ENCODE assay signal across 8 cellular contexts in genomic region chr12:75978677-75979076, GRCh38. TPM values are rescaled to one million over a fixed set of nuclear protein-coding genes. Genes with fewer than 3 reads are reported as not detected.
DNase-seq lines count a peak whose midpoint lies in the region; ATAC-seq, FAIRE-seq and TF ChIP-seq lines count a peak whose summit lies in the region.

No MANE protein-coding gene starts in this region.

- peaks cover 13 to 96% (median 62%) of the 10 kb centered on the region in 10 experiments for H3K4me1 ChIP-seq in BLaER1 treated with 17β-estradiol and CSF1 and Interleukin-3, amounts not matched to agents 10 nM and 100 nM
- peaks cover 45% of the 10 kb centered on the region for H3K4me1 ChIP-seq in PC-3 (ENCODE audit: insufficient read depth, low read length)
- H3K4me1 ChIP-seq in neuron (ENCODE audit: insufficient read depth, low read length) = peaks cover 45% of the 10 kb centered on the region

- no peak for TF ChIP-seq CTCF in PC-3 (conservative IDR thresholded peaks at IDR 0.05; ENCODE audit: low read depth, low read length)

- BruUV-seq in PC-3 (replicated peaks; lab: Mats Ljungman, UMichigan) = TSS peak; percentile 93

- POLR2A ChIA-PET in PC-3 (lab: Charles Lee; ENCODE audit: unreplicated experiment) = no interaction called here

- H3K9me2 ChIP-seq in PC-3 (replicated peaks; ENCODE audit: low read length) = no peaks in the 10 kb centered on the region

- no peaks in the 10 kb centered on the region for H3K9me3 ChIP-seq in BLaER1 treated with 17β-estradiol and CSF1 and Interleukin-3, amounts not matched to agents 10 nM and 100 nM (replicated peaks in 1 of 11)
- H3K9me3 ChIP-seq in PC-3 (ENCODE audit: low read length) (no peaks in the 10 kb centered on the region), neuron (ENCODE audit: low read length) (no peaks in the 10 kb centered on the region)

- no peaks in the 10 kb centered on the region for H4K20me1 ChIP-seq in BLaER1 treated with 17β-estradiol and CSF1 and Interleukin-3, amounts not matched to agents 10 nM and 100 nM
- H4K20me1 ChIP-seq in PC-3 (ENCODE audit: low read length) = no peaks in the 10 kb centered on the region

- H3F3A ChIP-seq in PC-3 (ENCODE audit: low read length, unreplicated experiment) = peaks cover 21% of the 10 kb centered on the region

- intact Hi-C loops in PC-3 (cut with micrococcal nuclease) = loop anchor here (1.0 to 10.0 kb wide), 8 partner anchors 24 to 418 kb away; no protein-coding TSS in a partner anchor

- CTCF ChIA-PET in PC-3 (lab: Charles Lee) = interaction anchor here (0.6 kb wide), 2 partner anchors 116 to 355 kb away, joined by 3 to 4 read pairs; no protein-coding TSS in a partner anchor

- no peaks in the 10 kb centered on the region; the same call in 1 of the 2 replicates for H3K79me2 ChIP-seq in PC-3 (ENCODE audit: low read length)

- no peak overlapping the region for H3K4me3 ChIP-seq in BLaER1 treated with 17β-estradiol and CSF1 and Interleukin-3, amounts not matched to agents 10 nM and 100 nM
- H3K4me3 ChIP-seq in PC-3 (ENCODE audit: low read length) (peak overlapping the region; percentile 25; the same call in 1 of the 2 replicates), neuron (ENCODE audit: low read length) (no peak overlapping the region)

- ATAC-seq in PC-3 = no peak

- peak overlapping the region in 4 of 11 experiments; percentile 44 to 61 (median 57); a peak in 7 of 22 replicates for H3K9ac ChIP-seq in BLaER1 treated with 17β-estradiol and CSF1 and Interleukin-3, amounts not matched to agents 10 nM and 100 nM
- H3K9ac ChIP-seq in PC-3 (ENCODE audit: low read length) = peak overlapping the region; percentile 86

- H3K4me2 ChIP-seq in BLaER1 treated with 17β-estradiol and CSF1 and Interleukin-3, amounts not matched to agents 10 nM and 100 nM = peak overlapping the region in 9 of 11 experiments; percentile 29 to 88 (median 69); a peak in 15 of 22 replicates
- peak overlapping the region; percentile 74 for H3K4me2 ChIP-seq in PC-3 (ENCODE audit: low read length)

- TF ChIP-seq POLR2A in H54 (IDR thresholded peaks at IDR 0.05; ENCODE audit: low read depth, low read length) = no peak

- no peaks in the 10 kb centered on the region for H3K27me3 ChIP-seq in BLaER1 treated with 17β-estradiol and CSF1 and Interleukin-3, amounts not matched to agents 10 nM and 100 nM
- H3K27me3 ChIP-seq in PC-3 (ENCODE audit: low read length) (no peaks in the 10 kb centered on the region), neuron (ENCODE audit: insufficient read depth, low read length) (no peaks in the 10 kb centered on the region)

- H2AFZ ChIP-seq in PC-3 (ENCODE audit: low read length) (no peak overlapping the region), neuron (ENCODE audit: low read depth, low read length) (peak overlapping the region; percentile 7)

- H3K27ac ChIP-seq in BLaER1 treated with 17β-estradiol and CSF1 and Interleukin-3, amounts not matched to agents 10 nM and 100 nM = peak overlapping the region in 10 of 11 experiments; percentile 25 to 82 (median 55); a peak in 16 of 22 replicates
- H3K27ac ChIP-seq in PC-3 (ENCODE audit: low read length) (peak overlapping the region; percentile 99), caudate nucleus (ENCODE audit: low read depth, low read length) (peak overlapping the region; percentile 56)

- H3K36me3 ChIP-seq in BLaER1 treated with 17β-estradiol and CSF1 and Interleukin-3, amounts not matched to agents 10 nM and 100 nM = no peaks in the 10 kb centered on the region
- H3K36me3 ChIP-seq in PC-3 (ENCODE audit: low read depth, low read length) (no peaks in the 10 kb centered on the region), neuron (ENCODE audit: insufficient read depth, low read length) (no peaks in the 10 kb centered on the region)

- no peak for FAIRE-seq in H54 (lab: Jason Lieb, UNC)

- peak; percentile 18 for DNase-seq in PC-3
- no peak for DNase-seq in caudate nucleus (lab: John Stamatoyannopoulos, UW)
- no peak for DNase-seq in GDM1 (lab: John Stamatoyannopoulos, UW)
- no peak for DNase-seq in H54 (ENCODE audit: insufficient read length, low spot score)
- DNase-seq in NCI-H2171 treated with DMSO at 0.1 percent for 48 hours (lab: John Stamatoyannopoulos, UW) = no peak
- DNase-seq in stimulated activated naive CD4-positive, alpha-beta T cell treated with Interleukin-2 at 50 U/mL for 16 hours (lab: John Stamatoyannopoulos, UW) = no peak

RNA-seq across cellular contexts. Expression of gene PHLDA1, which starts 52.9 kb away (rescaled TPM):
- 181 and 218 TPM in 2 replicates for total RNA-seq in PC-3 (2014; rRNA removed)
